Comparison of ENCODE assay signal across 17 cellular contexts in genomic region chr16:81073560-81074330, GRCh38. TPM values are rescaled to one million over a fixed set of nuclear protein-coding genes. Genes with fewer than 3 reads are reported as not detected.
DNase-seq lines count a peak whose midpoint lies in the region; ATAC-seq lines count a peak whose summit lies in the region.
"Had no signal": no experiment of that assay in that cellular context is flagged by ENCODE, and none has a peak within 500 bp of the region (broad histone marks: within the 10 kb centered on the region; RNA-seq: fewer than 3 reads in every experiment).

No MANE protein-coding gene starts in this region.

- H3K79me2 ChIP-seq in Karpas-422 (ENCODE audit: low read length) (no peaks in the 10 kb centered on the region), trophoblast cell (ENCODE audit: control insufficient read depth, insufficient read depth, low read length, poor library complexity) (peaks cover 3% of the 10 kb centered on the region)

- H3K14ac ChIP-seq in trophoblast cell (ENCODE audit: low read length), result no peak overlapping the region

- no peaks in the 10 kb centered on the region for H3K36me3 ChIP-seq in ES-I3 (ENCODE audit: insufficient read depth, low read length)
- H3K36me3 ChIP-seq in Karpas-422 (ENCODE audit: insufficient read depth, low read length), result no peaks in the 10 kb centered on the region
- no peaks in the 10 kb centered on the region for H3K36me3 ChIP-seq in trophoblast cell (ENCODE audit: control insufficient read depth in 1 of 2, insufficient read depth in 2 of 2, low read length in 2 of 2)

- H3K4me1 ChIP-seq in ES-I3 (ENCODE audit: insufficient read depth, low read length), result peaks cover 10% of the 10 kb centered on the region; the same call in 1 of the 2 replicates
- peaks cover 28% of the 10 kb centered on the region for H3K4me1 ChIP-seq in Karpas-422 (ENCODE audit: low read length)
- peaks cover 7 to 16% of the 10 kb centered on the region in 2 experiments for H3K4me1 ChIP-seq in trophoblast cell (ENCODE audit: control insufficient read depth in 1 of 2, insufficient read depth in 2 of 2, low read length in 2 of 2)

- H4K12ac ChIP-seq in trophoblast cell (ENCODE audit: low read depth, low read length), result no peak overlapping the region

- H3K9me2 ChIP-seq in Karpas-422 (replicated peaks; ENCODE audit: insufficient read depth, low read length), result no peaks in the 10 kb centered on the region

- H3K9me3 ChIP-seq in ES-I3 (ENCODE audit: control insufficient read depth, insufficient read depth, low read length), result no peaks in the 10 kb centered on the region
- no peaks in the 10 kb centered on the region for H3K9me3 ChIP-seq in Karpas-422 (ENCODE audit: low read length)
- no peaks in the 10 kb centered on the region for H3K9me3 ChIP-seq in trophoblast cell (ENCODE audit: insufficient read depth, low read depth, low read length)

- ATAC-seq in GM18907 (IDR thresholded peaks at IDR 0.05; ENCODE audit: unreplicated experiment), result no peak
- ATAC-seq: PC-3 had no signal

- H4K91ac ChIP-seq in trophoblast cell (ENCODE audit: low read depth, low read length), result no peak overlapping the region

- no peak overlapping the region for H3K23ac ChIP-seq in trophoblast cell (ENCODE audit: low read length)

- DNase-seq in Karpas-422, result peak; percentile 60
- no peak for DNase-seq in epithelial cell of prostate (ENCODE audit: low read depth, low spot score)
- peak; percentile 72 to 96 for DNase-seq in trophoblast cell
- DNase-seq in SHP77 (lab: John Stamatoyannopoulos, UW), result no peak
- no peak for DNase-seq in cardiac septum (ENCODE audit: low spot score)
- DNase-seq: GDM1, HFFc6, KG1, NCI-H1092 treated with DMSO at 0.1 percent for 48 hours, NCI-H146, NCI-H2029, NCI-H2171 treated with DMSO at 0.1 percent for 48 hours, NCI-H524 treated with DMSO at 0.1 percent for 48 hours, PC-3, Right ventricle myocardium superior had no signal

- H3K27me3 ChIP-seq in Karpas-422 (ENCODE audit: low read length) (no peaks in the 10 kb centered on the region), trophoblast cell (ENCODE audit: insufficient read depth, low read length) (no peaks in the 10 kb centered on the region)

- H3K27ac ChIP-seq in Karpas-422 (ENCODE audit: low read length) (0 out of 2 replicates have a peak overlapping the region, but pooled peaks have one; percentile 37), epithelial cell of prostate (peak overlapping the region; percentile 8), trophoblast cell (ENCODE audit: low read depth, low read length) (peak overlapping the region; percentile 27)

- H2BK12ac ChIP-seq in trophoblast cell (ENCODE audit: low read length), result no peak overlapping the region

- H3K9ac ChIP-seq in ES-I3 (ENCODE audit: low read depth, low read length), result 0 out of 2 replicates have a peak overlapping the region, but pooled peaks have one; percentile 12
- H3K9ac ChIP-seq in Karpas-422 (ENCODE audit: low read length), result no peak overlapping the region
- no peak overlapping the region for H3K9ac ChIP-seq in trophoblast cell (ENCODE audit: low read length)

- H2AFZ ChIP-seq in Karpas-422 (ENCODE audit: low read length) (no peak overlapping the region), trophoblast cell (ENCODE audit: insufficient read depth, low read length, poor library complexity) (no peak overlapping the region)

- H3K79me1 ChIP-seq in trophoblast cell (ENCODE audit: low read length), result peaks cover 10% of the 10 kb centered on the region

- H3K4me2 ChIP-seq in Karpas-422 (ENCODE audit: low read depth, low read length, poor library complexity, severe bottlenecking) (peak overlapping the region; percentile 22), trophoblast cell (ENCODE audit: low read length) (no peak overlapping the region)

- H2AK5ac ChIP-seq in trophoblast cell (ENCODE audit: low read length), result no peak overlapping the region

- no peak overlapping the region for H4K8ac ChIP-seq in trophoblast cell (ENCODE audit: low read depth, low read length)

- WGBS in trophoblast cell (ENCODE audit: extremely low coverage, insufficient coverage, insufficient read length), result no CpG with 5 or more reads among the region's 5 CpGs

- H4K20me1 ChIP-seq in Karpas-422 (ENCODE audit: insufficient read depth, low read depth, low read length), result no peaks in the 10 kb centered on the region

- intact Hi-C loops in cardiac septum (cut with DNase I), result no loop called here

- no peak overlapping the region for H3K18ac ChIP-seq in trophoblast cell (ENCODE audit: low read length)

- H2BK120ac ChIP-seq in trophoblast cell (ENCODE audit: insufficient read depth, low read length, poor library complexity), result peak overlapping the region; percentile 73

- peak overlapping the region; percentile 69 for H2BK5ac ChIP-seq in trophoblast cell (ENCODE audit: low read depth, low read length, poor library complexity)

- H3K4ac ChIP-seq in trophoblast cell (ENCODE audit: low read depth, low read length), result no peak overlapping the region

- no peak overlapping the region for H3K4me3 ChIP-seq in Karpas-422 (ENCODE audit: low read length)
- no peak overlapping the region for H3K4me3 ChIP-seq in trophoblast cell (ENCODE audit: low read depth, low read length)

RNA-seq across cellular contexts. Expression of gene C16orf46, which starts 3.3 kb away (rescaled TPM):
- 0.22 TPM in 1 of 2 replicates, not detected in the other for total RNA-seq in Karpas-422 (2014; rRNA removed; shearing (Covaris generic); ENCODE audit: low replicate concordance)
- 2.0 and 2.7 TPM in 2 replicates for polyA plus RNA-seq in trophoblast cell (2013)
- total RNA-seq in cardiac septum, result 1.5 TPM

RNA-seq across cellular contexts. Expression of gene GCSH, which starts 22.4 kb away (rescaled TPM):
- total RNA-seq in Karpas-422 (2014; rRNA removed; shearing (Covaris generic); ENCODE audit: low replicate concordance), result 39.1 and 49.2 TPM in 2 replicates
- polyA plus RNA-seq in trophoblast cell (2013), result 93.4 and 99.0 TPM in 2 replicates
- total RNA-seq in cardiac septum, result 35.2 TPM

RNA-seq across cellular contexts. Expression of gene ATMIN, which starts 38.1 kb away (rescaled TPM):
- 25.0 and 62.1 TPM in 2 replicates for total RNA-seq in Karpas-422 (2014; rRNA removed; shearing (Covaris generic); ENCODE audit: low replicate concordance)
- 70.1 and 72.4 TPM in 2 replicates for polyA plus RNA-seq in trophoblast cell (2013)
- 26.0 TPM for total RNA-seq in cardiac septum

Comparison
In these comparisons a context has a peak if more than half of its experiments do, and no peak if none do; other contexts are left out.
1. DNase-seq: peak in Karpas-422 (single experiment) and trophoblast cell (2 of 2); none in epithelial cell of prostate (single experiment), SHP77 (0 of 2) and cardiac septum (single experiment).
2. Peak in every context shown above with its lines, with median percentiles within 50 percentile points of each other: H3K27ac ChIP-seq.